Comparison of ENCODE assay signal across 10 cellular contexts in genomic region chr12:121279507-121279915, GRCh38. TPM values are rescaled to one million over a fixed set of nuclear protein-coding genes. Genes with fewer than 3 reads are reported as not detected.
A peak's percentile ranks its signal among the peaks of the same experiment; 100 is the strongest.
DNase-seq lines count a peak whose midpoint lies in the region; ATAC-seq and TF ChIP-seq lines count a peak whose summit lies in the region.
"Had no signal": no experiment of that assay in that cellular context is flagged by ENCODE, and none has a peak within 500 bp of the region (broad histone marks: within the 10 kb centered on the region; RNA-seq: fewer than 3 reads in every experiment).

No MANE protein-coding gene starts in this region.

- H3K36me3 ChIP-seq in HUES6 (ENCODE audit: control insufficient read depth, insufficient read depth, low read length) (peaks cover 12% of the 10 kb centered on the region), liver (ENCODE audit: control insufficient read depth in 4 of 4, insufficient read depth in 3 of 4, low read depth in 1 of 4, low read length in 3 of 4) (no peaks in the 10 kb centered on the region)

- DNase-seq in dermis blood vessel endothelial cell (peak; percentile 80), superior temporal gyrus (ENCODE audit: extremely low spot score) (peak; percentile 61), NCI-H526 treated with DMSO at 0.1 percent for 48 hours (lab: John Stamatoyannopoulos, UW) (no peak), Kasumi-1 (lab: John Stamatoyannopoulos, UW) (no peak)
- no peak for DNase-seq in effector CD4-positive, alpha-beta T cell
- DNase-seq: activated T-cell treated with anti-CD3 and anti-CD28 coated beads, Interleukin-2, amount 50 U/mL, for 1 hour; NK-92 treated with Interleukin-12 subunit alpha and Interleukin-12 subunit beta, amount 100 ng/mL, for 24 hours had no signal

- TF ChIP-seq CTCF in liver (IDR thresholded peaks at IDR 0.05; ENCODE audit: low read depth, low read length, missing input control), result no peak

- no peak for ATAC-seq in GM18517 (IDR thresholded peaks at IDR 0.05; ENCODE audit: unreplicated experiment)

- no peak overlapping the region; the same call in 1 of the 2 replicates for H3K27ac ChIP-seq in HUES6 (ENCODE audit: low read depth, low read length)
- peak overlapping the region; percentile 70 for H3K27ac ChIP-seq in liver (ENCODE audit: low read depth in 1 of 2, low read length in 2 of 2)

- H3K4me1 ChIP-seq in HUES6 (ENCODE audit: control insufficient read depth, insufficient read depth, low read length) (peaks cover 25% of the 10 kb centered on the region), liver (ENCODE audit: control insufficient read depth in 4 of 4, insufficient read depth in 4 of 4, low read length in 3 of 4) (peaks cover 0 to 13% (median 10%) of the 10 kb centered on the region in 4 donors)

- peak overlapping the region; percentile 22 for H3K9ac ChIP-seq in HUES6 (ENCODE audit: low read length)
- no peak overlapping the region for H3K9ac ChIP-seq in liver (ENCODE audit: low read depth in 1 of 2, low read length in 2 of 2)

- no peaks in the 10 kb centered on the region for H3K9me3 ChIP-seq in HUES6 (ENCODE audit: control insufficient read depth, insufficient read depth, low read depth, low read length)
- H3K9me3 ChIP-seq in liver (ENCODE audit: control insufficient read depth in 4 of 4, low read length in 3 of 4), result no peaks in the 10 kb centered on the region

- H3K4me3 ChIP-seq in HUES6 (ENCODE audit: low read depth, low read length), result no peak overlapping the region
- H3K4me3 ChIP-seq in liver (ENCODE audit: low read depth in 1 of 3, low read length in 3 of 3), result no peak overlapping the region

- 48% methylated on average over 10 of the region's 10 CpGs for WGBS in liver

- no peak for TF ChIP-seq RAD21 in liver (IDR thresholded peaks at IDR 0.05)

- H3K27me3 ChIP-seq in HUES6 (ENCODE audit: control insufficient read depth, insufficient read depth, low read length) (no peaks in the 10 kb centered on the region), liver (ENCODE audit: control insufficient read depth in 4 of 4, insufficient read depth in 4 of 4, low read length in 3 of 4) (no peaks in the 10 kb centered on the region)

TF ChIP-seq in liver, 16 proteins besides CTCF, POLR2A, EP300 and RAD21:
- TF ChIP-seq ATF3 (IDR thresholded peaks at IDR 0.05) (no peak), YY1 (IDR thresholded peaks at IDR 0.05) (peak; percentile 16), RXRA (IDR thresholded peaks at IDR 0.05) (peak in 1 of 2 donors; percentile 39), ZBTB33 (IDR thresholded peaks at IDR 0.05) (no peak)
TF ChIP-seq in liver: peak in this region for 2.

RNA-seq across cellular contexts. Expression of gene CAMKK2, which starts 17.0 kb away (rescaled TPM):
- 29.8 and 49.1 TPM in 2 replicates for total RNA-seq in dermis blood vessel endothelial cell
- 10 to 100 TPM; 10.5 to 22.3 TPM for total RNA-seq in liver
- 10 to 100 TPM; 18.6 to 26.0 TPM for polyA plus RNA-seq in liver

Comparison
In these comparisons a context has a peak if more than half of its experiments do, and no peak if none do; other contexts are left out.
1. DNase-seq: peak in dermis blood vessel endothelial cell (single experiment) and superior temporal gyrus (single experiment); none in NCI-H526 treated with DMSO at 0.1 percent for 48 hours (single experiment), effector CD4-positive, alpha-beta T cell (single experiment) and Kasumi-1 (0 of 2).